ENCODE assay signal across 1 cellular context in the genomic region with DNA sequence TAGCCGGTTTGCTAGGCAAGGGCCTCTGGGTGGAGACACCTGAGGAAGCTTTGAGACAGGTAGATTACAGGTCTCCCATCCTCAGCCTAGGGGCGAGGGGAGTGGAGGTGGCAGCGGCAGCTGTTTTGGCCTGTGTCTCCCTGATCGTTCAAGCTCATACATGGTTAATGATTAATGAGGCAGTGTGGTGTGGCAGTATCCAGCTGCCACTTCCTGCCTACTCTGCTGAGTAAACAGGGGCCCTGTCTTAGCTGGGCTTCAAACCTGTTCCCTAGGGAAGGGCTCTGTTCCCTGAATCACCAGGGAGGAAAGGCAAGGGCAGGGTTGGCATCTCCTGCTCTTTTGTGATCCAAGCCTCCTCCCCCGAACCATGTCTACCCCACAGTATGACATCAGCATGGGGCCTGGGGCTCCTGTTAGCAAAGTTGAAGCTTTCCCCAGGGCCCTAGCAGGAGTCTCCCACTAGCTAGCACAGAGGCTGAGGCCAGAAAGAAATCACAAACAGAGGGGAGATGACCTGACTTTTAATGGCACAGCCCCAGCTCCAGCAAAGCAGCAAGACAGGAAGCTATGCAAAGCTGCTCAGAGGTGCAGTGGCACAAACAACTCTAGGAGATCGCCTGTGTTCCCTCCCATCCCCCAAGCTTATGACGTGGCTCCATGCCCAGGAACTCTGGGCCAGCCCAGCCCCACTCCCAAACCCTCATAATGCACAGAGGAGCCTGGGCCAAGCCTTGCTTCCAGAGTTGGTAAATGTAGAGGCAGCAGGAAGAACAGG.
TF ChIP-seq lines count a peak whose summit lies in the region.

No MANE protein-coding gene starts in this region.

TF ChIP-seq in HEK293, 187 proteins besides CTCF, POLR2A, EP300 and RAD21 (continued from another document and continues in another):
- TF ChIP-seq, protein P1, sequence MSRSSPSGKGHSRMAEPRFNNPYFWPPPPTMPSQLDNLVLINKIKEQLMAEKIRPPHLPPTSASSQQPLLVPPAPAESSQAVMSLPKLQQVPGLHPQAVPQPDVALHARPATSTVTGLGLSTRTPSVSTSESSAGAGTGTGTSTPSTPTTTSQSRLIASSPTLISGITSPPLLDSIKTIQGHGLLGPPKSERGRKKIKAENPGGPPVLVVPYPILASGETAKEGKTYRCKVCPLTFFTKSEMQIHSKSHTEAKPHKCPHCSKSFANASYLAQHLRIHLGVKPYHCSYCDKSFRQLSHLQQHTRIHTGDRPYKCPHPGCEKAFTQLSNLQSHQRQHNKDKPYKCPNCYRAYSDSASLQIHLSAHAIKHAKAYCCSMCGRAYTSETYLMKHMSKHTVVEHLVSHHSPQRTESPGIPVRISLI (tag by site-specific recombination; IDR thresholded peaks at IDR 0.05), result no peak
- TF ChIP-seq, protein P2, sequence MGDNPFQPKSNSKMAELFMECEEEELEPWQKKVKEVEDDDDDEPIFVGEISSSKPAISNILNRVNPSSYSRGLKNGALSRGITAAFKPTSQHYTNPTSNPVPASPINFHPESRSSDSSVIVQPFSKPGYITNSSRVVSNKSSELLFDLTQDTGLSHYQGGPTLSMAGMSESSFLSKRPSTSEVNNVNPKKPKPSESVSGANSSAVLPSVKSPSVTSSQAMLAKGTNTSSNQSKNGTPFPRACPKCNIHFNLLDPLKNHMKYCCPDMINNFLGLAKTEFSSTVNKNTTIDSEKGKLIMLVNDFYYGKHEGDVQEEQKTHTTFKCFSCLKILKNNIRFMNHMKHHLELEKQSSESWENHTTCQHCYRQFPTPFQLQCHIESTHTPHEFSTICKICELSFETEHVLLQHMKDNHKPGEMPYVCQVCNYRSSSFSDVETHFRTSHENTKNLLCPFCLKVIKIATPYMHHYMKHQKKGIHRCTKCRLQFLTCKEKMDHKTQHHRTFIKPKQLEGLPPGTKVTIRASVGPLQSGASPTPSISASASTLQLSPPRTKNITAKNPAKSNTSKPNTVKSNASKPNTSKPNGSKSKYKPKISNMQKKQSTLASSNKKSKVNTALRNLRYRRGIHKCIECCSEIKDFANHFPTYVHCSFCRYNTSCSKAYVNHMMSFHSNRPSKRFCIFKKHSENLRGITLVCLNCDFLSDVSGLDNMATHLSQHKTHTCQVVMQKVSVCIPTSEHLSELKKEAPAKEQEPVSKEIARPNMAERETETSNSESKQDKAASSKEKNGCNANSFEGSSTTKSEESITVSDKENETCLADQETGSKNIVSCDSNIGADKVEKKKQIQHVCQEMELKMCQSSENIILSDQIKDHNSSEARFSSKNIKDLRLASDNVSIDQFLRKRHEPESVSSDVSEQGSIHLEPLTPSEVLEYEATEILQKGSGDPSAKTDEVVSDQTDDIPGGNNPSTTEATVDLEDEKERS (tag by site-specific recombination; IDR thresholded peaks at IDR 0.05), result no peak
- TF ChIP-seq ZNF221 (tag by site-specific recombination; IDR thresholded peaks at IDR 0.05; ENCODE audit: borderline replicate concordance) (no peak), ZNF629 (tag by site-specific recombination; IDR thresholded peaks at IDR 0.05) (peak; percentile 95), ZIC2 (tag by site-specific recombination; IDR thresholded peaks at IDR 0.05) (peak; percentile 90), ZBTB20 (tag by site-specific recombination; IDR thresholded peaks at IDR 0.05) (peak; percentile 91), ZNF10 (tag by site-specific recombination; IDR thresholded peaks at IDR 0.05) (no peak), ZNF529 (tag by site-specific recombination; IDR thresholded peaks at IDR 0.05; ENCODE audit: insufficient replicate concordance) (no peak), ZNF76 (tag by site-specific recombination; IDR thresholded peaks at IDR 0.05; ENCODE audit: borderline replicate concordance, low read depth) (peak; percentile 38; the same call in 1 of the 2 replicates), ZNF560 (tag by site-specific recombination; IDR thresholded peaks at IDR 0.05; ENCODE audit: borderline replicate concordance) (no peak), ZNF366 (tag by site-specific recombination; conservative IDR thresholded peaks at IDR 0.05) (peak; percentile 55; the same call in 1 of the 2 replicates), RBAK (tag by site-specific recombination; IDR thresholded peaks at IDR 0.05) (no peak), ZNF112 (tag by site-specific recombination; IDR thresholded peaks at IDR 0.05) (no peak), MEIS1 (CRISPR knock-in tag; IDR thresholded peaks at IDR 0.05; ENCODE audit: borderline replicate concordance) (no peak), ZNF140 (tag by site-specific recombination; IDR thresholded peaks at IDR 0.05) (no peak), ZEB2 (tag by site-specific recombination; IDR thresholded peaks at IDR 0.05) (peak; percentile 34; the same call in 1 of the 2 replicates), ZNF132 (tag by site-specific recombination; IDR thresholded peaks at IDR 0.05; ENCODE audit: borderline replicate concordance) (no peak), BCL11A (tag by site-specific recombination; IDR thresholded peaks at IDR 0.05; ENCODE audit: low read depth) (no peak), WT1 (tag by site-specific recombination; IDR thresholded peaks at IDR 0.05) (0 out of 2 replicates have a peak, but pooled peaks have one; percentile 18)
- TF ChIP-seq, protein P3, sequence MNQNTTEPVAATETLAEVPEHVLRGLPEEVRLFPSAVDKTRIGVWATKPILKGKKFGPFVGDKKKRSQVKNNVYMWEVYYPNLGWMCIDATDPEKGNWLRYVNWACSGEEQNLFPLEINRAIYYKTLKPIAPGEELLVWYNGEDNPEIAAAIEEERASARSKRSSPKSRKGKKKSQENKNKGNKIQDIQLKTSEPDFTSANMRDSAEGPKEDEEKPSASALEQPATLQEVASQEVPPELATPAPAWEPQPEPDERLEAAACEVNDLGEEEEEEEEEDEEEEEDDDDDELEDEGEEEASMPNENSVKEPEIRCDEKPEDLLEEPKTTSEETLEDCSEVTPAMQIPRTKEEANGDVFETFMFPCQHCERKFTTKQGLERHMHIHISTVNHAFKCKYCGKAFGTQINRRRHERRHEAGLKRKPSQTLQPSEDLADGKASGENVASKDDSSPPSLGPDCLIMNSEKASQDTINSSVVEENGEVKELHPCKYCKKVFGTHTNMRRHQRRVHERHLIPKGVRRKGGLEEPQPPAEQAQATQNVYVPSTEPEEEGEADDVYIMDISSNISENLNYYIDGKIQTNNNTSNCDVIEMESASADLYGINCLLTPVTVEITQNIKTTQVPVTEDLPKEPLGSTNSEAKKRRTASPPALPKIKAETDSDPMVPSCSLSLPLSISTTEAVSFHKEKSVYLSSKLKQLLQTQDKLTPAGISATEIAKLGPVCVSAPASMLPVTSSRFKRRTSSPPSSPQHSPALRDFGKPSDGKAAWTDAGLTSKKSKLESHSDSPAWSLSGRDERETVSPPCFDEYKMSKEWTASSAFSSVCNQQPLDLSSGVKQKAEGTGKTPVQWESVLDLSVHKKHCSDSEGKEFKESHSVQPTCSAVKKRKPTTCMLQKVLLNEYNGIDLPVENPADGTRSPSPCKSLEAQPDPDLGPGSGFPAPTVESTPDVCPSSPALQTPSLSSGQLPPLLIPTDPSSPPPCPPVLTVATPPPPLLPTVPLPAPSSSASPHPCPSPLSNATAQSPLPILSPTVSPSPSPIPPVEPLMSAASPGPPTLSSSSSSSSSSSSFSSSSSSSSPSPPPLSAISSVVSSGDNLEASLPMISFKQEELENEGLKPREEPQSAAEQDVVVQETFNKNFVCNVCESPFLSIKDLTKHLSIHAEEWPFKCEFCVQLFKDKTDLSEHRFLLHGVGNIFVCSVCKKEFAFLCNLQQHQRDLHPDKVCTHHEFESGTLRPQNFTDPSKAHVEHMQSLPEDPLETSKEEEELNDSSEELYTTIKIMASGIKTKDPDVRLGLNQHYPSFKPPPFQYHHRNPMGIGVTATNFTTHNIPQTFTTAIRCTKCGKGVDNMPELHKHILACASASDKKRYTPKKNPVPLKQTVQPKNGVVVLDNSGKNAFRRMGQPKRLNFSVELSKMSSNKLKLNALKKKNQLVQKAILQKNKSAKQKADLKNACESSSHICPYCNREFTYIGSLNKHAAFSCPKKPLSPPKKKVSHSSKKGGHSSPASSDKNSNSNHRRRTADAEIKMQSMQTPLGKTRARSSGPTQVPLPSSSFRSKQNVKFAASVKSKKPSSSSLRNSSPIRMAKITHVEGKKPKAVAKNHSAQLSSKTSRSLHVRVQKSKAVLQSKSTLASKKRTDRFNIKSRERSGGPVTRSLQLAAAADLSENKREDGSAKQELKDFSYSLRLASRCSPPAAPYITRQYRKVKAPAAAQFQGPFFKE (tag by site-specific recombination; IDR thresholded peaks at IDR 0.05; ENCODE audit: borderline replicate concordance), result no peak
- TF ChIP-seq, protein P4, sequence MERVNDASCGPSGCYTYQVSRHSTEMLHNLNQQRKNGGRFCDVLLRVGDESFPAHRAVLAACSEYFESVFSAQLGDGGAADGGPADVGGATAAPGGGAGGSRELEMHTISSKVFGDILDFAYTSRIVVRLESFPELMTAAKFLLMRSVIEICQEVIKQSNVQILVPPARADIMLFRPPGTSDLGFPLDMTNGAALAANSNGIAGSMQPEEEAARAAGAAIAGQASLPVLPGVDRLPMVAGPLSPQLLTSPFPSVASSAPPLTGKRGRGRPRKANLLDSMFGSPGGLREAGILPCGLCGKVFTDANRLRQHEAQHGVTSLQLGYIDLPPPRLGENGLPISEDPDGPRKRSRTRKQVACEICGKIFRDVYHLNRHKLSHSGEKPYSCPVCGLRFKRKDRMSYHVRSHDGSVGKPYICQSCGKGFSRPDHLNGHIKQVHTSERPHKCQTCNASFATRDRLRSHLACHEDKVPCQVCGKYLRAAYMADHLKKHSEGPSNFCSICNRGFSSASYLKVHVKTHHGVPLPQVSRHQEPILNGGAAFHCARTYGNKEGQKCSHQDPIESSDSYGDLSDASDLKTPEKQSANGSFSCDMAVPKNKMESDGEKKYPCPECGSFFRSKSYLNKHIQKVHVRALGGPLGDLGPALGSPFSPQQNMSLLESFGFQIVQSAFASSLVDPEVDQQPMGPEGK (tag by site-specific recombination; IDR thresholded peaks at IDR 0.05), result peak; percentile 66
- TF ChIP-seq, protein P5, sequence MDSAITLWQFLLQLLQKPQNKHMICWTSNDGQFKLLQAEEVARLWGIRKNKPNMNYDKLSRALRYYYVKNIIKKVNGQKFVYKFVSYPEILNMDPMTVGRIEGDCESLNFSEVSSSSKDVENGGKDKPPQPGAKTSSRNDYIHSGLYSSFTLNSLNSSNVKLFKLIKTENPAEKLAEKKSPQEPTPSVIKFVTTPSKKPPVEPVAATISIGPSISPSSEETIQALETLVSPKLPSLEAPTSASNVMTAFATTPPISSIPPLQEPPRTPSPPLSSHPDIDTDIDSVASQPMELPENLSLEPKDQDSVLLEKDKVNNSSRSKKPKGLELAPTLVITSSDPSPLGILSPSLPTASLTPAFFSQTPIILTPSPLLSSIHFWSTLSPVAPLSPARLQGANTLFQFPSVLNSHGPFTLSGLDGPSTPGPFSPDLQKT (IDR thresholded peaks at IDR 0.05; ENCODE audit: borderline replicate concordance, low read depth, low read length), result no peak
- TF ChIP-seq, protein P6, sequence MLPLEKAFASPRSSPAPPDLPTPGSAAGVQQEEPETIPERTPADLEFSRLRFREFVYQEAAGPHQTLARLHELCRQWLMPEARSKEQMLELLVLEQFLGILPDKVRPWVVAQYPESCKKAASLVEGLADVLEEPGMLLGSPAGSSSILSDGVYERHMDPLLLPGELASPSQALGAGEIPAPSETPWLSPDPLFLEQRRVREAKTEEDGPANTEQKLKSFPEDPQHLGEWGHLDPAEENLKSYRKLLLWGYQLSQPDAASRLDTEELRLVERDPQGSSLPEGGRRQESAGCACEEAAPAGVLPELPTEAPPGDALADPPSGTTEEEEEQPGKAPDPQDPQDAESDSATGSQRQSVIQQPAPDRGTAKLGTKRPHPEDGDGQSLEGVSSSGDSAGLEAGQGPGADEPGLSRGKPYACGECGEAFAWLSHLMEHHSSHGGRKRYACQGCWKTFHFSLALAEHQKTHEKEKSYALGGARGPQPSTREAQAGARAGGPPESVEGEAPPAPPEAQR (tag by site-specific recombination; IDR thresholded peaks at IDR 0.05), result no peak
- TF ChIP-seq, protein P7, sequence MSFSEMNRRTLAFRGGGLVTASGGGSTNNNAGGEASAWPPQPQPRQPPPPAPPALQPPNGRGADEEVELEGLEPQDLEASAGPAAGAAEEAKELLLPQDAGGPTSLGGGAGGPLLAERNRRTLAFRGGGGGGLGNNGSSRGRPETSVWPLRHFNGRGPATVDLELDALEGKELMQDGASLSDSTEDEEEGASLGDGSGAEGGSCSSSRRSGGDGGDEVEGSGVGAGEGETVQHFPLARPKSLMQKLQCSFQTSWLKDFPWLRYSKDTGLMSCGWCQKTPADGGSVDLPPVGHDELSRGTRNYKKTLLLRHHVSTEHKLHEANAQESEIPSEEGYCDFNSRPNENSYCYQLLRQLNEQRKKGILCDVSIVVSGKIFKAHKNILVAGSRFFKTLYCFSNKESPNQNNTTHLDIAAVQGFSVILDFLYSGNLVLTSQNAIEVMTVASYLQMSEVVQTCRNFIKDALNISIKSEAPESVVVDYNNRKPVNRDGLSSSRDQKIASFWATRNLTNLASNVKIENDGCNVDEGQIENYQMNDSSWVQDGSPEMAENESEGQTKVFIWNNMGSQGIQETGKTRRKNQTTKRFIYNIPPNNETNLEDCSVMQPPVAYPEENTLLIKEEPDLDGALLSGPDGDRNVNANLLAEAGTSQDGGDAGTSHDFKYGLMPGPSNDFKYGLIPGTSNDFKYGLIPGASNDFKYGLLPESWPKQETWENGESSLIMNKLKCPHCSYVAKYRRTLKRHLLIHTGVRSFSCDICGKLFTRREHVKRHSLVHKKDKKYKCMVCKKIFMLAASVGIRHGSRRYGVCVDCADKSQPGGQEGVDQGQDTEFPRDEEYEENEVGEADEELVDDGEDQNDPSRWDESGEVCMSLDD (tag by site-specific recombination; IDR thresholded peaks at IDR 0.05), result no peak
- TF ChIP-seq, protein P8, sequence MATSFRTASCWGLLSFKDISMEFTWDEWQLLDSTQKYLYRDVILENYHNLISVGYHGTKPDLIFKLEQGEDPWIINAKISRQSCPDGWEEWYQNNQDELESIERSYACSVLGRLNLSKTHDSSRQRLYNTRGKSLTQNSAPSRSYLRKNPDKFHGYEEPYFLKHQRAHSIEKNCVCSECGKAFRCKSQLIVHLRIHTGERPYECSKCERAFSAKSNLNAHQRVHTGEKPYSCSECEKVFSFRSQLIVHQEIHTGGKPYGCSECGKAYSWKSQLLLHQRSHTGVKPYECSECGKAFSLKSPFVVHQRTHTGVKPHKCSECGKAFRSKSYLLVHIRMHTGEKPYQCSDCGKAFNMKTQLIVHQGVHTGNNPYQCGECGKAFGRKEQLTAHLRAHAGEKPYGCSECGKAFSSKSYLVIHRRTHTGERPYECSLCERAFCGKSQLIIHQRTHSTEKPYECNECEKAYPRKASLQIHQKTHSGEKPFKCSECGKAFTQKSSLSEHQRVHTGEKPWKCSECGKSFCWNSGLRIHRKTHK (tag by site-specific recombination; IDR thresholded peaks at IDR 0.05), result no peak
- TF ChIP-seq, protein P9, sequence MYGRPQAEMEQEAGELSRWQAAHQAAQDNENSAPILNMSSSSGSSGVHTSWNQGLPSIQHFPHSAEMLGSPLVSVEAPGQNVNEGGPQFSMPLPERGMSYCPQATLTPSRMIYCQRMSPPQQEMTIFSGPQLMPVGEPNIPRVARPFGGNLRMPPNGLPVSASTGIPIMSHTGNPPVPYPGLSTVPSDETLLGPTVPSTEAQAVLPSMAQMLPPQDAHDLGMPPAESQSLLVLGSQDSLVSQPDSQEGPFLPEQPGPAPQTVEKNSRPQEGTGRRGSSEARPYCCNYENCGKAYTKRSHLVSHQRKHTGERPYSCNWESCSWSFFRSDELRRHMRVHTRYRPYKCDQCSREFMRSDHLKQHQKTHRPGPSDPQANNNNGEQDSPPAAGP (tag by site-specific recombination; IDR thresholded peaks at IDR 0.05), result peak; percentile 71; the same call in 1 of the 2 replicates
- TF ChIP-seq, protein P10, sequence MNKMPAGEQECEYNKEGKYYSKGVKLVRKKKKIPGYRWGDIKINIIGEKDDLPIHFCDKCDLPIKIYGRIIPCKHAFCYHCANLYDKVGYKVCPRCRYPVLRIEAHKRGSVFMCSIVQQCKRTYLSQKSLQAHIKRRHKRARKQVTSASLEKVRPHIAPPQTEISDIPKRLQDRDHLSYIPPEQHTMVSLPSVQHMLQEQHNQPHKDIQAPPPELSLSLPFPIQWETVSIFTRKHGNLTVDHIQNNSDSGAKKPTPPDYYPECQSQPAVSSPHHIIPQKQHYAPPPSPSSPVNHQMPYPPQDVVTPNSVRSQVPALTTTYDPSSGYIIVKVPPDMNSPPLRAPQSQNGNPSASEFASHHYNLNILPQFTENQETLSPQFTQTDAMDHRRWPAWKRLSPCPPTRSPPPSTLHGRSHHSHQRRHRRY (tag by site-specific recombination; IDR thresholded peaks at IDR 0.05), result no peak
